21 cellular contexts compared by ENCODE assay signal in the genomic region with DNA sequence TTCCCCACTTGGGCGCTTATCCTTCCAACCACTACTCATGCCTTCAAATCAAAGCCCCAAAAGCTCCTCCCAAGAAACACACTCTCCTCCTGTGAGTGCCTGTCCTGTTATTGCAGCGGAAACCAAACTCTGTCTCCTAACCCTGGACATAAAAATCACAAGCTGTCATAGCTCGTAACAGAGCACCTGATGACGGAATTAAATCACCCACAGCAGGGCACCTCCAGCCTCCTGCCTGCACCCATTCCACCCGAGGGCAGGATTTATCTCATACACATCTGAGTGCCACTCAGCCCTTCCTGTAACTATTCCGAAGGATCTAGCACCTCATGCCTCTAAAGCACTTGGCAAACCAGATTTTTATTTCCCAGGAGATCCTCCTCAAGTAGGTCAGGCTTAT.
DNase-seq lines count a peak whose midpoint lies in the region; ATAC-seq and TF ChIP-seq lines count a peak whose summit lies in the region.
"Had no signal": no experiment of that assay in that cellular context is flagged by ENCODE, and none has a peak within 500 bp of the region (broad histone marks: within the 10 kb centered on the region; RNA-seq: fewer than 3 reads in every experiment).

No MANE protein-coding gene starts in this region.

- H3K9me3 Mint-ChIP-seq in IgD-negative memory B cell (peaks cover 0 to 2% (median 2%) of the 10 kb centered on the region in 3 donors), neural progenitor cell (peaks cover 8% of the 10 kb centered on the region)

- H3F3A ChIP-seq in neural progenitor cell (ENCODE audit: low read depth) = no peaks in the 10 kb centered on the region

- H3K4me1 ChIP-seq in neural progenitor cell (peaks cover 18% of the 10 kb centered on the region), thoracic aorta (ENCODE audit: control insufficient read depth in 1 of 2, low read depth in 2 of 2) (no peaks in the 10 kb centered on the region)
- H3K4me1 ChIP-seq: BE2C had no signal

- peak; percentile 29 for ATAC-seq in thoracic aorta (ENCODE audit: insufficient number of reproducible peaks, low FRiP score, low read depth)
- ATAC-seq in GM19328 (IDR thresholded peaks at IDR 0.05; ENCODE audit: unreplicated experiment) = no peak

- no peak overlapping the region for H2AFZ ChIP-seq in neural progenitor cell (replicated peaks)

- no peaks in the 10 kb centered on the region for H3K79me2 ChIP-seq in neural progenitor cell (ENCODE audit: low read depth)

- H3K4me3 Mint-ChIP-seq in IgD-negative memory B cell (no peak overlapping the region), neural progenitor cell (no peak overlapping the region)
- H3K4me3 Mint-ChIP-seq: CD14-positive monocyte; CD4-positive, alpha-beta memory T cell; CD4-positive, CD25-positive, alpha-beta regulatory T cell; CD8-positive, alpha-beta memory T cell had no signal

- H3K4me3 ChIP-seq in neural progenitor cell (no peak overlapping the region), thoracic aorta (no peak overlapping the region)
- H3K4me3 ChIP-seq: BLaER1 had no signal

- H3K27me3 Mint-ChIP-seq in IgD-negative memory B cell (no peaks in the 10 kb centered on the region), neural progenitor cell (ENCODE audit: insufficient read depth, low read depth) (peaks cover 5% of the 10 kb centered on the region)
- H3K27me3 Mint-ChIP-seq: CD4-positive, alpha-beta memory T cell; CD4-positive, CD25-positive, alpha-beta regulatory T cell had no signal

- H3K27ac ChIP-seq in neural progenitor cell (no peak overlapping the region), thoracic aorta (no peak overlapping the region)
- H3K27ac ChIP-seq: BLaER1 had no signal

- DNase-seq in NCI-H345 (lab: John Stamatoyannopoulos, UW) (peak; percentile 17), NCI-H345 treated with DMSO at 0.1 percent for 48 hours (lab: John Stamatoyannopoulos, UW; ENCODE audit: unreplicated experiment) (no peak), neural progenitor cell (ENCODE audit: low spot score) (no peak), thoracic aorta (ENCODE audit: low spot score) (no peak), DMS153 (lab: John Stamatoyannopoulos, UW) (no peak), foreskin melanocyte (no peak)
- DNase-seq: 8988T; ACHN; BE2C; C1 segment of cervical spinal cord; CD4-positive, alpha-beta memory T cell; CD4-positive, CD25-positive, alpha-beta regulatory T cell; CD8-positive, alpha-beta memory T cell; COR-L47; DMS 273 treated with DMSO at 0.1 percent for 48 hours; DMS79 treated with DMSO at 0.1 percent for 48 hours; GF-D8 had no signal

- H3K27ac Mint-ChIP-seq in IgD-negative memory B cell (peak overlapping the region in 2 of 3 donors; percentile 18 to 55), neural progenitor cell (peak overlapping the region; percentile 32)
- H3K27ac Mint-ChIP-seq: CD14-positive monocyte; CD4-positive, alpha-beta memory T cell; CD4-positive, CD25-positive, alpha-beta regulatory T cell; CD8-positive, alpha-beta memory T cell had no signal

- no peaks in the 10 kb centered on the region for H3K36me3 ChIP-seq in neural progenitor cell
- no peaks in the 10 kb centered on the region for H3K36me3 ChIP-seq in thoracic aorta
- H3K36me3 ChIP-seq: BE2C, BLaER1 had no signal

- H4K20me1 ChIP-seq in neural progenitor cell (ENCODE audit: low read depth) = no peaks in the 10 kb centered on the region
- H4K20me1 ChIP-seq: BLaER1 had no signal

- H3K4me2 ChIP-seq in neural progenitor cell = no peak overlapping the region
- H3K4me2 ChIP-seq: BLaER1 had no signal

- H3K9ac ChIP-seq in neural progenitor cell = no peak overlapping the region
- H3K9ac ChIP-seq: BLaER1 had no signal

- no peaks in the 10 kb centered on the region for H3K4me1 Mint-ChIP-seq in IgD-negative memory B cell
- peaks cover 6% of the 10 kb centered on the region for H3K4me1 Mint-ChIP-seq in neural progenitor cell
- H3K4me1 Mint-ChIP-seq: CD14-positive monocyte; CD4-positive, alpha-beta memory T cell; CD4-positive, CD25-positive, alpha-beta regulatory T cell; CD8-positive, alpha-beta memory T cell had no signal

- H3K36me3 Mint-ChIP-seq in IgD-negative memory B cell = no peaks in the 10 kb centered on the region
- H3K36me3 Mint-ChIP-seq in neural progenitor cell = peaks cover 10% of the 10 kb centered on the region
- H3K36me3 Mint-ChIP-seq: CD14-positive monocyte; CD4-positive, alpha-beta memory T cell; CD4-positive, CD25-positive, alpha-beta regulatory T cell; CD8-positive, alpha-beta memory T cell had no signal

- TF ChIP-seq CTCF in neural progenitor cell (IDR thresholded peaks at IDR 0.05) = no peak
- TF ChIP-seq CTCF in thoracic aorta (IDR thresholded peaks at IDR 0.05) = no peak

- H3K27me3 ChIP-seq in neural progenitor cell (peaks cover 36% of the 10 kb centered on the region), thoracic aorta (replicated peaks; ENCODE audit: insufficient read depth) (no peaks in the 10 kb centered on the region)
- H3K27me3 ChIP-seq: BE2C, BLaER1 had no signal

- H3K9me3 ChIP-seq in neural progenitor cell (ENCODE audit: low read depth) (no peaks in the 10 kb centered on the region), thoracic aorta (no peaks in the 10 kb centered on the region)
- H3K9me3 ChIP-seq: BLaER1 had no signal
